13 cellular contexts compared by ENCODE assay signal in genomic region chr12:78062781-78063180, GRCh38.
DNase-seq lines count a peak whose midpoint lies in the region; ATAC-seq and TF ChIP-seq lines count a peak whose summit lies in the region.
"Had no signal": no experiment of that assay in that cellular context is flagged by ENCODE, and none has a peak within 500 bp of the region (broad histone marks: within the 10 kb centered on the region; RNA-seq: fewer than 3 reads in every experiment).

No MANE protein-coding gene starts in this region.

- intact Hi-C loops in posterior vena cava (cut with DNase I), result loop anchor here in 1 of 2 donors (5.0 kb wide), 1 partner anchor 35 kb away; no protein-coding TSS in a partner anchor

- no peak for TF ChIP-seq CTCF in fibroblast of mammary gland (conservative IDR thresholded peaks at IDR 0.05; ENCODE audit: control insufficient read depth, insufficient read depth, low read depth, low read length)

- no peak overlapping the region for H3K4me3 ChIP-seq in fibroblast of mammary gland (ENCODE audit: control insufficient read depth, low read depth, low read length)

- ATAC-seq in GM18873 (IDR thresholded peaks at IDR 0.05; ENCODE audit: low FRiP score, unreplicated experiment) (no peak), HG02938 (IDR thresholded peaks at IDR 0.05; ENCODE audit: unreplicated experiment) (no peak)

- DNase-seq in Daoy (ENCODE audit: low read depth) (peak; percentile 13), NCI-H774 (lab: John Stamatoyannopoulos, UW) (peak; percentile 12), fibroblast of mammary gland (ENCODE audit: low read depth) (peak; percentile 77), pons (ENCODE audit: low spot score) (peak; percentile 63), ecto neural progenitor cell (ENCODE audit: low spot score) (no peak), posterior vena cava (ENCODE audit: low spot score) (no peak)
- DNase-seq: activated CD8-positive, alpha-beta memory T cell treated with anti-CD3 and anti-CD28 coated beads for 24 hours; activated naive CD8-positive, alpha-beta T cell treated with anti-CD3 and anti-CD28 coated beads, Interleukin-2, amount 10 ng/mL, durations not matched to agents 7 days and 5 days; hippocampal formation; NCI-H345; stimulated activated CD4-positive, alpha-beta T cell treated with anti-CD3 and anti-CD28 coated beads, Interleukin-2, amount 100 ng/mL, for 24 hours had no signal

Comparison
In these comparisons a context has a peak if more than half of its experiments do, and no peak if none do; other contexts are left out.
1. DNase-seq: peak in Daoy (single experiment), NCI-H774 (single experiment), fibroblast of mammary gland (single experiment) and pons (single experiment); none in ecto neural progenitor cell (single experiment) and posterior vena cava (single experiment).